ENCODE assay signal across 15 cellular contexts in the genomic region with DNA sequence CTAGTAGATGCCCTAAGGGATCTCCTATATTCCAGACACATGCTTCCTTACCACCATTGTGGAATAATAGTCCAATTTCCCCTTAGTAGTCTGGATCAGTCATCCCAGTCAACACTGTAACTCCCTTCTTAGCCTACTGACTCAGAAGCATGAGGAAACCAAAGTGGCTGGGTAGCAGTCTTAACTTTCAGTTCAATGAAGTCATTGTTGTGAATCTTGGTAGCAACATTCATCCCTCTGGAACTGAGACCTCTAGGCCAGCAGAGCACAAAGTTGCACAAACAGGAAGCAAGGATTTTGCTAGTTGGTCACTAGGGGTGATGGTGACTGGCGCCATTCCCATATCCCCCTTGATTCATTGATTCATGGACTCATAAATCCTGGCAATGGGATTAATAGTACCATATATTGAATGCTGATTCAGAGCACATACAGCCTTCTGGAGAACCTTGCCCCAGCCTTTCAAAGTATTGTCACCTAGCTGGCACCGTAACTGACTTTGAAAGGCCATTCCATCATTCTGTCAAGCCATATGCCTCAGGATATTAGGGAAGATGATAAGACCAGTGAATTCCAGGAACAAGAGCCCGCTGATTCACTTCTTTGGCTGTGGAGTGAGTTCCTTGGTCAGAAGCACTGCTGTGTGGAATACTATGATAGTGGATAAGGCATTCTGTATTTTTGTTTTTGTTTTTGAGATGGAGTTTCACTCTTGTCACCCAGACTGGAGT. TPM values are rescaled to one million over a fixed set of nuclear protein-coding genes. Genes with fewer than 3 reads are reported as not detected.
DNase-seq lines count a peak whose midpoint lies in the region; ATAC-seq and TF ChIP-seq lines count a peak whose summit lies in the region.
"Had no signal": no experiment of that assay in that cellular context is flagged by ENCODE, and none has a peak within 500 bp of the region (broad histone marks: within the 10 kb centered on the region; RNA-seq: fewer than 3 reads in every experiment).

No MANE protein-coding gene starts in this region.

- no peak overlapping the region for H2AFZ ChIP-seq in trophoblast cell (ENCODE audit: insufficient read depth, low read length, poor library complexity)

- no peak overlapping the region for H3K27ac ChIP-seq in trophoblast cell (ENCODE audit: low read depth, low read length)
- H3K27ac ChIP-seq: prostate gland had no signal

- no peaks in the 10 kb centered on the region for H3K4me1 Mint-ChIP-seq in activated CD8-positive, alpha-beta T cell treated with anti-CD3 and anti-CD28 coated beads for 36 hours (ENCODE audit: low read depth)
- H3K4me1 Mint-ChIP-seq: endodermal cell had no signal

- no peak for ATAC-seq in activated CD8-positive, alpha-beta T cell treated with anti-CD3 and anti-CD28 coated beads for 36 hours
- ATAC-seq in GM18870 (IDR thresholded peaks at IDR 0.05; ENCODE audit: unreplicated experiment), result no peak
- ATAC-seq: HCT116 had no signal

- no peak overlapping the region for H3K4me3 Mint-ChIP-seq in activated CD8-positive, alpha-beta T cell treated with anti-CD3 and anti-CD28 coated beads for 36 hours
- H3K4me3 Mint-ChIP-seq: endodermal cell had no signal

- H3K4me1 ChIP-seq in trophoblast cell (ENCODE audit: control insufficient read depth in 1 of 2, insufficient read depth in 2 of 2, low read length in 2 of 2), result no peaks in the 10 kb centered on the region
- H3K4me1 ChIP-seq: Caco-2, prostate gland had no signal

- no peak overlapping the region for H3K4me2 ChIP-seq in trophoblast cell (ENCODE audit: low read length)

- intact Hi-C loops in activated CD8-positive, alpha-beta T cell treated with anti-CD3 and anti-CD28 coated beads for 36 hours (cut with micrococcal nuclease), result no loop called here

- H3K18ac ChIP-seq in trophoblast cell (ENCODE audit: low read length), result no peak overlapping the region

- H3K27me3 Mint-ChIP-seq in activated CD8-positive, alpha-beta T cell treated with anti-CD3 and anti-CD28 coated beads for 36 hours, result no peaks in the 10 kb centered on the region

- no peak overlapping the region for H4K91ac ChIP-seq in trophoblast cell (ENCODE audit: low read depth, low read length)

- WGBS in trophoblast cell (ENCODE audit: extremely low coverage, insufficient coverage, insufficient read length), result no CpG with 5 or more reads among the region's 3 CpGs

- H4K8ac ChIP-seq in trophoblast cell (ENCODE audit: low read depth, low read length), result no peak overlapping the region

- no peaks in the 10 kb centered on the region for H3K36me3 ChIP-seq in trophoblast cell (ENCODE audit: control insufficient read depth in 1 of 2, insufficient read depth in 2 of 2, low read length in 2 of 2)
- H3K36me3 ChIP-seq: prostate gland had no signal

- no peak overlapping the region for H3K4ac ChIP-seq in trophoblast cell (ENCODE audit: low read depth, low read length)

- no peaks in the 10 kb centered on the region for H3K9me3 Mint-ChIP-seq in activated CD8-positive, alpha-beta T cell treated with anti-CD3 and anti-CD28 coated beads for 36 hours
- H3K9me3 Mint-ChIP-seq: endodermal cell had no signal

- no peaks in the 10 kb centered on the region for H3K27me3 ChIP-seq in trophoblast cell (ENCODE audit: insufficient read depth, low read length)

- no peak overlapping the region for H2BK120ac ChIP-seq in trophoblast cell (ENCODE audit: insufficient read depth, low read length, poor library complexity)

- H3K4me3 ChIP-seq in epithelial cell of proximal tubule (ENCODE audit: low read depth, low read length), result no peak overlapping the region
- no peak overlapping the region for H3K4me3 ChIP-seq in trophoblast cell (ENCODE audit: low read depth, low read length)
- H3K4me3 ChIP-seq: prostate gland had no signal

- H3K23ac ChIP-seq in trophoblast cell (ENCODE audit: low read length), result no peak overlapping the region

- H3K79me1 ChIP-seq in trophoblast cell (ENCODE audit: low read length), result no peaks in the 10 kb centered on the region

- H3K9me3 ChIP-seq in trophoblast cell (ENCODE audit: insufficient read depth, low read depth, low read length), result no peaks in the 10 kb centered on the region
- H3K9me3 ChIP-seq: Caco-2, prostate gland had no signal

- H3K9ac ChIP-seq in trophoblast cell (ENCODE audit: low read length), result no peak overlapping the region

- TF ChIP-seq CTCF in epithelial cell of proximal tubule (conservative IDR thresholded peaks at IDR 0.05; ENCODE audit: low read depth, low read length), result no peak
- no peak for TF ChIP-seq CTCF in activated CD8-positive, alpha-beta T cell treated with anti-CD3 and anti-CD28 coated beads for 36 hours (IDR thresholded peaks at IDR 0.05)

- no peak overlapping the region for H2BK12ac ChIP-seq in trophoblast cell (ENCODE audit: low read length)

- H3K79me2 ChIP-seq in trophoblast cell (ENCODE audit: control insufficient read depth, insufficient read depth, low read length, poor library complexity), result no peaks in the 10 kb centered on the region

- CTCF ChIA-PET in activated CD8-positive, alpha-beta T cell treated with anti-CD3 and anti-CD28 coated beads for 36 hours (lab: Charles Lee), result no interaction called here

- H3K14ac ChIP-seq in trophoblast cell (ENCODE audit: low read length), result no peak overlapping the region

- H2BK5ac ChIP-seq in trophoblast cell (ENCODE audit: low read depth, low read length, poor library complexity), result no peak overlapping the region

- H2AK5ac ChIP-seq in trophoblast cell (ENCODE audit: low read length), result no peak overlapping the region

- peak; percentile 26 for DNase-seq in GM03348 (ENCODE audit: low spot score)
- peak; percentile 90 for DNase-seq in epithelial cell of proximal tubule (ENCODE audit: low read depth)
- DNase-seq in trophoblast cell, result peak; percentile 14 to 69
- no peak for DNase-seq in activated CD8-positive, alpha-beta T cell treated with anti-CD3 and anti-CD28 coated beads for 36 hours
- DNase-seq in UCSD-AML1 (lab: John Stamatoyannopoulos, UW; ENCODE audit: unreplicated experiment), result no peak
- DNase-seq in GM19238 (ENCODE audit: insufficient read length, low spot score), result no peak
- DNase-seq: activated CD8-positive, alpha-beta memory T cell treated with anti-CD3 and anti-CD28 coated beads, Interleukin-2, amount 50 U/mL, for 4 hours; Caco-2; endodermal cell; NCI-H2081 treated with DMSO at 0.1 percent for 48 hours; OCI-M1 had no signal

- no peak overlapping the region for H4K12ac ChIP-seq in trophoblast cell (ENCODE audit: low read depth, low read length)

- POLR2A ChIA-PET in activated CD8-positive, alpha-beta T cell treated with anti-CD3 and anti-CD28 coated beads for 36 hours (lab: Charles Lee), result interaction anchor here (0.6 kb wide), 1 partner anchor 432 kb away, joined by 3 read pairs; no protein-coding TSS in a partner anchor

- no peaks in the 10 kb centered on the region for H3K36me3 Mint-ChIP-seq in activated CD8-positive, alpha-beta T cell treated with anti-CD3 and anti-CD28 coated beads for 36 hours (ENCODE audit: low read depth)

- H3K27ac Mint-ChIP-seq in activated CD8-positive, alpha-beta T cell treated with anti-CD3 and anti-CD28 coated beads for 36 hours, result no peak overlapping the region
- H3K27ac Mint-ChIP-seq: endodermal cell had no signal

TF ChIP-seq in PFSK-1, 5 proteins besides CTCF, POLR2A, EP300 and RAD21:
- TF ChIP-seq POLR2AphosphoS5 (IDR thresholded peaks at IDR 0.05; ENCODE audit: low read depth, low read length) (no peak), SIN3A (IDR thresholded peaks at IDR 0.05; ENCODE audit: borderline replicate concordance, insufficient read depth, low read length) (peak; percentile 28; the same call in 1 of the 2 replicates), FOXP2 (optimal IDR thresholded peaks at IDR 0.05; ENCODE audit: borderline replicate concordance, extremely low read depth, extremely low read length, insufficient read depth) (no peak), TAF1 (IDR thresholded peaks at IDR 0.05; ENCODE audit: borderline replicate concordance, insufficient read depth, low read length) (no peak), REST (IDR thresholded peaks at IDR 0.05; ENCODE audit: insufficient read depth in 1 of 2, low read depth in 2 of 2, low read length in 2 of 2) (no peak)

RNA-seq across cellular contexts. Expression of gene GPAT3, which starts 19.7 kb away (rescaled TPM):
- 22.0 TPM for polyA plus RNA-seq in PFSK-1 (2012; ENCODE audit: insufficient read length, low read depth)
- total RNA-seq in epithelial cell of proximal tubule, result 26.4 and 45.9 TPM in 2 replicates
- 3.9 and 4.2 TPM in 2 replicates for polyA plus RNA-seq in trophoblast cell (2013)
- 1 to 10 TPM; 1.6 to 2.7 TPM for total RNA-seq in activated CD8-positive, alpha-beta T cell treated with anti-CD3 and anti-CD28 coated beads for 36 hours

RNA-seq across cellular contexts. Expression of gene ABRAXAS1, which starts 31.3 kb away (rescaled TPM):
- polyA plus RNA-seq in PFSK-1 (2012; ENCODE audit: insufficient read length, low read depth), result 10.9 TPM
- total RNA-seq in epithelial cell of proximal tubule, result 11.3 and 11.9 TPM in 2 replicates
- 10.2 and 10.3 TPM in 2 replicates for polyA plus RNA-seq in trophoblast cell (2013)
- total RNA-seq in activated CD8-positive, alpha-beta T cell treated with anti-CD3 and anti-CD28 coated beads for 36 hours, result 10 to 100 TPM; 19.4 to 20.6 TPM

Comparison
In these comparisons a context has a peak if more than half of its experiments do, and no peak if none do; other contexts are left out.
1. DNase-seq: peak in GM03348 (single experiment), epithelial cell of proximal tubule (single experiment) and trophoblast cell (2 of 2); none in activated CD8-positive, alpha-beta T cell treated with anti-CD3 and anti-CD28 coated beads for 36 hours (single experiment), UCSD-AML1 (single experiment) and GM19238 (single experiment).